In genomic region chr2:20962939-20963543, GRCh38 we compare ENCODE assay signal across 8 cellular contexts.
DNase-seq lines count a peak whose midpoint lies in the region; ATAC-seq lines count a peak whose summit lies in the region.

No MANE protein-coding gene starts in this region.

- peak; percentile 58 for ATAC-seq in HG02970 (IDR thresholded peaks at IDR 0.05; ENCODE audit: low FRiP score, unreplicated experiment)

- DNase-seq in NCI-H510A treated with DMSO at 0.1 percent for 48 hours (lab: John Stamatoyannopoulos, UW), result peak; percentile 75
- no peak for DNase-seq in NCI-H510A (lab: John Stamatoyannopoulos, UW)
- peak; percentile 76 for DNase-seq in NCI-H2171 treated with DMSO at 0.1 percent for 48 hours (lab: John Stamatoyannopoulos, UW)
- DNase-seq in activated CD4-positive, CD25-positive, alpha-beta regulatory T cell treated with anti-CD3 and anti-CD28 coated beads, Interleukin-2, amount 50 U/mL, for 72 hours, result peak; percentile 74
- peak; percentile 7 to 82 for DNase-seq in cerebellar nuclear complex (lab: John Stamatoyannopoulos, UW)
- DNase-seq in left kidney (ENCODE audit: low read depth, low spot score), result peak; percentile 87
- peak; percentile 70 for DNase-seq in stimulated activated CD4-positive, alpha-beta T cell treated with anti-CD3 and anti-CD28 coated beads, Interleukin-4, amount 100 ng/mL, for 1 hour
